ENCODE assay signal across 8 cellular contexts in the genomic region with DNA sequence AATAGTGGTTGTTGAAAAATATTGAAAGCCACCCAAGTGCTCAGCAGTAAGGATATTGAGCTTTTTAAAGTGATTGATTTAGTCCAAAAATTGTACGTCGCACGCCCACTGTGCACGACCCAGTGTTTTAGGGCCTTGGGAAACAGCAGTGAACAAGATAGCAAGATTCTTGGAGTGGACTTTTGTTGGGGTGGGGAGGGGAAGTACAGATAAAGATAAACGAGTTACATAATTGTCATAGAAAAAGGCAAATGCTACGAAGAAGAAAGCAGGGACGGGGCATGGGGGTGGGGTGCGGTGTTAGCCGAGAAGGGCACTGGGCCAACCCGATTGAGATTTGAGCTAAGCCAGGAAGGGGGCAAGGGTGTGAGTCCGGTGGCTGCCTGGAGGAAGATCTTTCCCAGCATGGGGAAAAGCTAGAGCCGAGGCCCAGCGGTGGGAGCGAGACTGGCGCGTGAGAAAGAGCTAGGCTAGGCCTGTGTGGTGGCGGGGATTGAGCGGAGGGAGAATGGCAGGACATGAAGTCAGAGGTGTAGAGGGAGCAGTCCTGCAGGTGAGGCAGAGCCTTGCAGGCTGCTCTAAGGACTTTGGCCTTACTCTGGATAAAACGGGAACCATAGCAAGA. TPM values are rescaled to one million over a fixed set of nuclear protein-coding genes. Genes with fewer than 3 reads are reported as not detected.
DNase-seq lines count a peak whose midpoint lies in the region; ATAC-seq, FAIRE-seq and TF ChIP-seq lines count a peak whose summit lies in the region.

No MANE protein-coding gene starts in this region.

- H3K27me3 ChIP-seq in HL-60 (ENCODE audit: insufficient read depth, poor library complexity, severe bottlenecking): no peaks in the 10 kb centered on the region
- H3K27me3 ChIP-seq in thyroid gland: no peaks in the 10 kb centered on the region

- ATAC-seq in activated CD4-positive, alpha-beta T cell treated with anti-CD3 and anti-CD28 coated beads for 36 hours: peak; percentile 34
- peak; percentile 24 to 26 for ATAC-seq in activated CD4-positive, CD25-positive, alpha-beta regulatory T cell treated with anti-CD3 and anti-CD28 coated beads, Interleukin-2, amount 50 U/mL, for 24 hours
- ATAC-seq in effector memory CD8-positive, alpha-beta T cell (replicated peaks): peak; percentile 24

- H3K27me3 Mint-ChIP-seq in activated CD4-positive, alpha-beta T cell treated with anti-CD3 and anti-CD28 coated beads for 36 hours: no peaks in the 10 kb centered on the region
- peaks cover 9 to 12% of the 10 kb centered on the region in 2 donors for H3K27me3 Mint-ChIP-seq in effector memory CD8-positive, alpha-beta T cell
- peaks cover 13% of the 10 kb centered on the region for H3K27me3 Mint-ChIP-seq in mesothelial cell of epicardium (ENCODE audit: low read depth)

- CTCF ChIA-PET in activated CD4-positive, alpha-beta T cell treated with anti-CD3 and anti-CD28 coated beads for 36 hours (lab: Charles Lee): interaction anchor here (0.6 to 5.1 kb wide), 61 partner anchors 10 to 1008 kb away, joined by 3 to 72 read pairs (median 4); a partner anchor contains a TSS

- DNase-seq in activated CD4-positive, alpha-beta T cell treated with anti-CD3 and anti-CD28 coated beads for 36 hours: peak; percentile 59
- no peak for DNase-seq in activated CD4-positive, alpha-beta T cell treated with anti-CD3 and anti-CD28 coated beads for 1 hour
- DNase-seq in HL-60 (ENCODE audit: low read depth in 1 of 2, low spot score in 1 of 2): peak; percentile 20 to 30
- peak in 2 of 3 experiments; percentile 7 to 17 for DNase-seq in effector memory CD8-positive, alpha-beta T cell
- peak in 1 of 2 experiments; percentile 47 for DNase-seq in mesothelial cell of epicardium (ENCODE audit: low spot score in 2 of 2, unreplicated experiment in 2 of 2)
- peak; percentile 36 to 48 for DNase-seq in thyroid gland
- no peak for DNase-seq in GM19239 (ENCODE audit: insufficient read length, low spot score)

- H3K36me3 ChIP-seq in thyroid gland: peaks cover 10 to 13% of the 10 kb centered on the region in 2 donors

- H3K4me3 ChIP-seq in HL-60 (replicated peaks; ENCODE audit: insufficient read depth, low read length) (peak overlapping the region; percentile 83), thyroid gland (replicated peaks in 1 of 3) (peak overlapping the region; percentile 41 to 78 (median 62))

- H3K27ac ChIP-seq in HL-60 (replicated peaks): peak overlapping the region; percentile 91
- peak overlapping the region; percentile 94 to 97 (median 96) for H3K27ac ChIP-seq in thyroid gland

- no peak for FAIRE-seq in GM19239 (lab: Jason Lieb, UNC)

- POLR2A ChIA-PET in activated CD4-positive, alpha-beta T cell treated with anti-CD3 and anti-CD28 coated beads for 36 hours (lab: Charles Lee): interaction anchor here (0.6 to 1.8 kb wide), 10 partner anchors 17 to 225 kb away, joined by 3 to 5 read pairs (median 4); a partner anchor contains a TSS

- TF ChIP-seq CTCF in HL-60 (IDR thresholded peaks at IDR 0.05; ENCODE audit: insufficient read depth, low read length) (no peak), mesothelial cell of epicardium (IDR thresholded peaks at IDR 0.05; ENCODE audit: unreplicated experiment) (no peak), thyroid gland (IDR thresholded peaks at IDR 0.05) (peak in 2 of 6 experiments; percentile 6 to 20)

- H3K36me3 Mint-ChIP-seq in activated CD4-positive, alpha-beta T cell treated with anti-CD3 and anti-CD28 coated beads for 36 hours (ENCODE audit: low read depth): peaks cover 33% of the 10 kb centered on the region
- H3K36me3 Mint-ChIP-seq in effector memory CD8-positive, alpha-beta T cell (ENCODE audit: insufficient read depth): peaks cover 51% of the 10 kb centered on the region
- H3K36me3 Mint-ChIP-seq in mesothelial cell of epicardium: peaks cover 14% of the 10 kb centered on the region

- peak overlapping the region; percentile 97 for H3K27ac Mint-ChIP-seq in activated CD4-positive, alpha-beta T cell treated with anti-CD3 and anti-CD28 coated beads for 36 hours
- H3K27ac Mint-ChIP-seq in effector memory CD8-positive, alpha-beta T cell: peak overlapping the region; percentile 99 to 100
- peak overlapping the region; percentile 100 for H3K27ac Mint-ChIP-seq in mesothelial cell of epicardium

- H3K4me3 Mint-ChIP-seq in activated CD4-positive, alpha-beta T cell treated with anti-CD3 and anti-CD28 coated beads for 36 hours: peak overlapping the region; percentile 97
- peak overlapping the region; percentile 99 for H3K4me3 Mint-ChIP-seq in effector memory CD8-positive, alpha-beta T cell
- peak overlapping the region; percentile 89 for H3K4me3 Mint-ChIP-seq in mesothelial cell of epicardium

- WGBS in thyroid gland, 2 donors: 0 to 1% methylated on average over 19 of the region's 19 CpGs

- intact Hi-C loops in activated CD4-positive, alpha-beta T cell treated with anti-CD3 and anti-CD28 coated beads for 36 hours (cut with DNase I, micrococcal nuclease): loop anchor here (1.0 to 5.0 kb wide), 25 partner anchors 15 to 1079 kb away; a partner anchor contains a TSS
- intact Hi-C loops in thyroid gland (cut with DNase I): no loop called here

- H3K9me3 Mint-ChIP-seq in activated CD4-positive, alpha-beta T cell treated with anti-CD3 and anti-CD28 coated beads for 36 hours (ENCODE audit: low read depth): no peaks in the 10 kb centered on the region
- no peaks in the 10 kb centered on the region for H3K9me3 Mint-ChIP-seq in effector memory CD8-positive, alpha-beta T cell
- H3K9me3 Mint-ChIP-seq in mesothelial cell of epicardium: no peaks in the 10 kb centered on the region

- no peak for TF ChIP-seq POLR2A in thyroid gland (IDR thresholded peaks at IDR 0.05)

- H3K9me3 ChIP-seq in thyroid gland: no peaks in the 10 kb centered on the region

- peaks cover 30% of the 10 kb centered on the region for H3K4me1 Mint-ChIP-seq in activated CD4-positive, alpha-beta T cell treated with anti-CD3 and anti-CD28 coated beads for 36 hours
- H3K4me1 Mint-ChIP-seq in effector memory CD8-positive, alpha-beta T cell (ENCODE audit: low read depth in 2 of 2): peaks cover 18 to 27% of the 10 kb centered on the region in 2 donors
- peaks cover 26% of the 10 kb centered on the region for H3K4me1 Mint-ChIP-seq in mesothelial cell of epicardium

- H3K4me1 ChIP-seq in thyroid gland: peaks cover 15 to 21% of the 10 kb centered on the region in 2 donors

RNA-seq across cellular contexts. Expression of a gene that starts 0.5 kb away (rescaled TPM):
- total RNA-seq in activated CD4-positive, alpha-beta T cell treated with anti-CD3 and anti-CD28 coated beads for 36 hours: 1 to 10 TPM; 2.3 to 7.9 TPM
- total RNA-seq in mesothelial cell of epicardium: 7.7 to 9.4 TPM (median 8.3 TPM) in 3 replicates
- 10 to 100 TPM in 3 of 4 donors, 1 to 10 TPM in 1; 8.4 to 19.8 (median 18.6) TPM for total RNA-seq in thyroid gland

RNA-seq across cellular contexts. Expression of a gene that starts 0.7 kb away (rescaled TPM):
- total RNA-seq in activated CD4-positive, alpha-beta T cell treated with anti-CD3 and anti-CD28 coated beads for 36 hours: 10 to 100 TPM; 16.4 to 16.9 TPM
- 19.0 to 24.2 TPM (median 21.3 TPM) in 3 replicates for total RNA-seq in mesothelial cell of epicardium
- 10 to 100 TPM; 13.4 to 19.9 (median 15.7) TPM for total RNA-seq in thyroid gland

RNA-seq across cellular contexts. Expression of a gene that starts 25.9 kb away (rescaled TPM):
- 10 to 100 TPM; 35.2 to 50.7 TPM for total RNA-seq in activated CD4-positive, alpha-beta T cell treated with anti-CD3 and anti-CD28 coated beads for 36 hours
- total RNA-seq in mesothelial cell of epicardium: 15.0 to 15.9 TPM (median 15.4 TPM) in 3 replicates
- total RNA-seq in thyroid gland: 100 to 1,000 TPM in 3 of 4 donors, 10 to 100 TPM in 1; 98.6 to 139 (median 123) TPM

Comparison
In these comparisons a context has a peak if more than half of its experiments do, and no peak if none do; other contexts are left out.
1. DNase-seq: peak in activated CD4-positive, alpha-beta T cell treated with anti-CD3 and anti-CD28 coated beads for 36 hours (single experiment), HL-60 (2 of 2), effector memory CD8-positive, alpha-beta T cell (2 of 3) and thyroid gland (2 of 2); none in activated CD4-positive, alpha-beta T cell treated with anti-CD3 and anti-CD28 coated beads for 1 hour (single experiment) and GM19239 (single experiment).
2. Peak in every context shown above with its lines, with median percentiles within 50 percentile points of each other: ATAC-seq, H3K27ac Mint-ChIP-seq and H3K4me3 Mint-ChIP-seq.